ENCODE assay signal across 10 cellular contexts in the genomic region with DNA sequence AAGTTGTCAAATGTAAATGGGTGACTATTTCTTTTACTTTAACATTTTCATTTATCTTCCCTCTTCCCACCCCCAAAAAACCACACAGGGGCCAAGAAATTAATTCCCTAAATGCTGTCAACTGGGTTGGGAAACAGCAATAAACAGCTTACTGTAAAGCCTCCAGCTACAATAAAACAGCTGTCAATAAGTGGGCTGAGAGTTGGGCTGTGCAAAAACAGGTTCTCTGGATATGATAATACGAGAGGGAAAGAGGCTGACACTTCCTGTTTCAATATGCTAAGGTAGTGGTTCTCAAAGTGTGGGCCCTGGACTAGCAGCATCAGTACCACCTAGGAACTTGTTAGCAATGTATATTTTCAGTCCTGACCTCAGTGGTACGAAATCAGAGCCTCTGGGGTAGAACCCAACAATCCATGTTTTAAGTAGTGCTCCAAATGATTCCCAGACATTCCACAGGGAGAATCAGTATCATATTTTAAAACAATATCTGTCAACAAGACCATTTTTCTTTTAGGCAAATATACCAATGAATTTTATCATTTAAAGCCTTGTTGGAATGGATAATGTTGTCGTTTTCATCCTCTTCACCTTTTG. TPM values are rescaled to one million over a fixed set of nuclear protein-coding genes. Genes with fewer than 3 reads are reported as not detected.
DNase-seq lines count a peak whose midpoint lies in the region; ATAC-seq lines count a peak whose summit lies in the region.
"Had no signal": no experiment of that assay in that cellular context is flagged by ENCODE, and none has a peak within 500 bp of the region (broad histone marks: within the 10 kb centered on the region; RNA-seq: fewer than 3 reads in every experiment).

No MANE protein-coding gene starts in this region.

- H3K4me2 ChIP-seq in skeletal muscle satellite cell (ENCODE audit: low read length) = peak overlapping the region; percentile 90

- H3K36me3 ChIP-seq in skeletal muscle satellite cell (ENCODE audit: insufficient read depth, low read length) = peaks cover 17% of the 10 kb centered on the region

- DNase-seq in NCI-H510A treated with DMSO at 0.1 percent for 48 hours (lab: John Stamatoyannopoulos, UW) (peak; percentile 10), NCI-H510A (lab: John Stamatoyannopoulos, UW) (no peak), OCI-M1 (lab: John Stamatoyannopoulos, UW) (peak; percentile 72), GM19240 (ENCODE audit: insufficient read length, low spot score) (no peak), COLO668 (lab: John Stamatoyannopoulos, UW; ENCODE audit: unreplicated experiment) (no peak)
- no peak for DNase-seq in activated naive CD4-positive, alpha-beta T cell treated with anti-CD3 and anti-CD28 coated beads, Interleukin-2, amount 50 U/mL, for 16 hours
- DNase-seq: erythroblast, NCI-H2227 treated with DMSO at 0.1 percent for 48 hours had no signal

- peak overlapping the region; percentile 44 for H3K4me3 ChIP-seq in skeletal muscle satellite cell (ENCODE audit: low read length)

- H3K4me1 ChIP-seq in skeletal muscle satellite cell (ENCODE audit: control insufficient read depth, insufficient read depth, low read length) = peaks cover 32% of the 10 kb centered on the region

- peak; percentile 54 for ATAC-seq in HG02759 (IDR thresholded peaks at IDR 0.05; ENCODE audit: unreplicated experiment)

- H3K9me3 ChIP-seq in skeletal muscle satellite cell (replicated peaks; ENCODE audit: low read length) = no peaks in the 10 kb centered on the region

- H3K9ac ChIP-seq in skeletal muscle satellite cell (ENCODE audit: low read depth, low read length) = peak overlapping the region; percentile 3

- no peaks in the 10 kb centered on the region for H3K27me3 ChIP-seq in skeletal muscle satellite cell (ENCODE audit: control insufficient read depth, insufficient read depth, low read length)

RNA-seq across cellular contexts. Expression of gene PCDH9, which starts 8.4 kb away (rescaled TPM):
- total RNA-seq in skeletal muscle satellite cell (2012; rRNA removed) = 14.2 and 19.4 TPM in 2 replicates

Comparison
In these comparisons a context has a peak if more than half of its experiments do, and no peak if none do; other contexts are left out.
1. DNase-seq: peak in NCI-H510A treated with DMSO at 0.1 percent for 48 hours (single experiment) and OCI-M1 (single experiment); none in NCI-H510A (single experiment), GM19240 (single experiment), activated naive CD4-positive, alpha-beta T cell treated with anti-CD3 and anti-CD28 coated beads, Interleukin-2, amount 50 U/mL, for 16 hours (single experiment) and COLO668 (single experiment).